In the genomic region with DNA sequence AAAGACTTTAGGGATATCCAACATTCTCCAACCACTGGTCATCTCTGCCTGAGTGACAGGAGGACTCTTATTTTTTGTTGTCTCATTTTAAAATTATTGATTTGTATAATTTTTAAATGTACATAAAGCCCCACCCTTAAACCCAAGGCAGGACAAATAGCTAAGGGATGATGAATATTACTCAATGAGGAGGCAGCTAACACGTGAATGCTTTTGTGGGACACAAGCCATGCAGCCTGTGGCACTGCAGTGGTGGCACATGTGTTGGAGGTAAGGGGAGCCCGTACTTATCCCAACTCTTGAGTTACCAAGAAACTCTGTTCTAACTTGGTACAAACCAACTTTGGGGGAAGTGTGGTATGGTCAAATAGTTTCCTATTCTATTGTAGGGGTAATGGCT, we compare ENCODE assay signal across 21 cellular contexts. TPM values are rescaled to one million over a fixed set of nuclear protein-coding genes. Genes with fewer than 3 reads are reported as not detected.
DNase-seq lines count a peak whose midpoint lies in the region; ATAC-seq, FAIRE-seq and TF ChIP-seq lines count a peak whose summit lies in the region.
"Had no signal": no experiment of that assay in that cellular context is flagged by ENCODE, and none has a peak within 500 bp of the region (broad histone marks: within the 10 kb centered on the region; RNA-seq: fewer than 3 reads in every experiment).

No MANE protein-coding gene starts in this region.

- no peak overlapping the region for H3K4me2 ChIP-seq in IMR-90 (ENCODE audit: low read depth, low read length)
- H3K4me2 ChIP-seq: BLaER1 treated with 17β-estradiol and CSF1 and Interleukin-3, amounts not matched to agents 10 nM and 100 nM; GM23338 had no signal

- no peaks in the 10 kb centered on the region for H4K20me1 ChIP-seq in IMR-90 (ENCODE audit: insufficient read depth, low read length)
- H4K20me1 ChIP-seq: BLaER1 treated with 17β-estradiol and CSF1 and Interleukin-3, amounts not matched to agents 10 nM and 100 nM had no signal

- POLR2A ChIA-PET in IMR-90 (lab: Charles Lee; ENCODE audit: unreplicated experiment), result no interaction called here

- H3K36me3 ChIP-seq in IMR-90 (ENCODE audit: control insufficient read depth, insufficient read depth, low read length) (no peaks in the 10 kb centered on the region), gastrocnemius medialis (no peaks in the 10 kb centered on the region)
- H3K36me3 ChIP-seq: BLaER1 treated with 17β-estradiol and CSF1 and Interleukin-3, amounts not matched to agents 10 nM and 100 nM had no signal

- no peaks in the 10 kb centered on the region for H3K9me3 Mint-ChIP-seq in activated naive CD4-positive, alpha-beta T cell treated with anti-CD3 and anti-CD28 coated beads for 36 hours
- H3K9me3 Mint-ChIP-seq: CD8-positive, alpha-beta T cell; GM23338; HFFc6 had no signal

- H3K56ac ChIP-seq in IMR-90 (ENCODE audit: extremely low read depth, insufficient read depth, low read length), result no peak overlapping the region

- CTCF ChIA-PET in IMR-90 (lab: Yijun Ruan, JAX), result interaction anchor here (0.6 kb wide), 1 partner anchor 483 kb away, joined by 5 read pairs; no protein-coding TSS in a partner anchor
- CTCF ChIA-PET in activated naive CD4-positive, alpha-beta T cell treated with anti-CD3 and anti-CD28 coated beads for 36 hours (lab: Charles Lee), result no interaction called here

- no peaks in the 10 kb centered on the region for H3K9me3 ChIP-seq in IMR-90 (ENCODE audit: control insufficient read depth, insufficient read depth, low read length)
- no peaks in the 10 kb centered on the region for H3K9me3 ChIP-seq in gastrocnemius medialis

- in situ Hi-C loops in IMR-90 (cut with MboI; ENCODE audit: low sequenced_read_pairs), result no loop called here
- in situ Hi-C loops in gastrocnemius medialis (cut with MboI; ENCODE audit: low sequenced_read_pairs in 4 of 4), result no loop called here

- WGBS in IMR-90 (ENCODE audit: extremely low coverage in 2 of 2, insufficient read length in 1 of 2), 2 experiments, result no CpG with 5 or more reads among the region's 2 CpGs

- H2AK9ac ChIP-seq in IMR-90 (replicated peaks; ENCODE audit: low read depth, low read length, poor library complexity), result no peak overlapping the region

- no peak for TF ChIP-seq POLR2A in IMR-90 (IDR thresholded peaks at IDR 0.05; ENCODE audit: low read depth, low read length)
- no peak for TF ChIP-seq POLR2A in gastrocnemius medialis (IDR thresholded peaks at IDR 0.05)

- peak; percentile 39 for FAIRE-seq in GM19239 (lab: Jason Lieb, UNC)
- FAIRE-seq: G401.6, GM12891, H54, HepG2, HTR-8/SVneo had no signal

- no peak overlapping the region for H3K23ac ChIP-seq in IMR-90 (ENCODE audit: low read depth, low read length)

- H3K18ac ChIP-seq in IMR-90 (ENCODE audit: low read depth, low read length), result no peak overlapping the region

- H3K4me1 Mint-ChIP-seq in activated naive CD4-positive, alpha-beta T cell treated with anti-CD3 and anti-CD28 coated beads for 36 hours (ENCODE audit: low read depth), result peaks cover 1% of the 10 kb centered on the region

- no peak overlapping the region for H3K14ac ChIP-seq in IMR-90 (replicated peaks; ENCODE audit: low read depth, low read length)

- H3K79me1 ChIP-seq in IMR-90 (ENCODE audit: low read depth in 1 of 2, low read length in 2 of 2), result no peaks in the 10 kb centered on the region

- H3K9ac ChIP-seq in IMR-90 (ENCODE audit: low read depth, low read length), result no peak overlapping the region
- H3K9ac ChIP-seq: BLaER1 treated with 17β-estradiol and CSF1 and Interleukin-3, amounts not matched to agents 10 nM and 100 nM had no signal

- no peak overlapping the region for H2BK20ac ChIP-seq in IMR-90 (ENCODE audit: low read depth, low read length)

- H3K4me1 ChIP-seq in IMR-90 (ENCODE audit: control insufficient read depth, insufficient read depth, low read length), result peaks cover 7% of the 10 kb centered on the region
- H3K4me1 ChIP-seq in gastrocnemius medialis, result peaks cover 0 to 5% of the 10 kb centered on the region in 2 donors

- H3K27ac ChIP-seq in IMR-90 (ENCODE audit: insufficient read depth, low read length) (no peak overlapping the region), epithelial cell of prostate (peak overlapping the region; percentile 50), gastrocnemius medialis (no peak overlapping the region)
- H3K27ac ChIP-seq: BLaER1 treated with 17β-estradiol and CSF1 and Interleukin-3, amounts not matched to agents 10 nM and 100 nM had no signal

- H2AFZ ChIP-seq in IMR-90 (replicated peaks; ENCODE audit: low read length, poor library complexity), result peak overlapping the region; percentile 34
- H2AFZ ChIP-seq: GM23338 had no signal

- BruUV-seq in IMR-90 (replicated peaks; lab: Mats Ljungman, UMichigan), result no TSS peak

- TF ChIP-seq CTCF in IMR-90 (conservative IDR thresholded peaks at IDR 0.05; ENCODE audit: low read depth, low read length), result no peak
- no peak for TF ChIP-seq CTCF in gastrocnemius medialis (IDR thresholded peaks at IDR 0.05 in 4 of 5, conservative IDR thresholded peaks at IDR 0.05 in 1 of 5)

- no peak overlapping the region for H4K91ac ChIP-seq in IMR-90 (ENCODE audit: insufficient read depth, low read depth, low read length)

- no peak overlapping the region for H3K4me3 Mint-ChIP-seq in activated naive CD4-positive, alpha-beta T cell treated with anti-CD3 and anti-CD28 coated beads for 36 hours
- H3K4me3 Mint-ChIP-seq: B cell; CD8-positive, alpha-beta T cell; GM23338; HFFc6 had no signal

- no peak overlapping the region for H3K27ac Mint-ChIP-seq in activated naive CD4-positive, alpha-beta T cell treated with anti-CD3 and anti-CD28 coated beads for 36 hours
- H3K27ac Mint-ChIP-seq: B cell; CD8-positive, alpha-beta T cell; GM23338; HFFc6 had no signal

- H3K27me3 Mint-ChIP-seq in activated naive CD4-positive, alpha-beta T cell treated with anti-CD3 and anti-CD28 coated beads for 36 hours (ENCODE audit: low read depth), result no peaks in the 10 kb centered on the region
- H3K27me3 Mint-ChIP-seq: B cell had no signal

- no peak overlapping the region for H2AK5ac ChIP-seq in IMR-90 (ENCODE audit: low read depth, low read length)

- no peak for ATAC-seq in IMR-90 (ENCODE audit: low read depth)
- ATAC-seq in gastrocnemius medialis, result peak; percentile 88 to 90
- ATAC-seq: CD8-positive, alpha-beta T cell; GM23338; HCT116; HepG2 had no signal

- dilution Hi-C loops in IMR-90 (cut with HindIII; ENCODE audit: low sequenced_read_pairs, unreplicated experiment), result no loop called here

- H3K27me3 ChIP-seq in IMR-90 (ENCODE audit: control insufficient read depth, insufficient read depth, low read length) (peaks cover 2% of the 10 kb centered on the region; the same call in 1 of the 2 replicates), gastrocnemius medialis (no peaks in the 10 kb centered on the region)
- H3K27me3 ChIP-seq: BLaER1 treated with 17β-estradiol and CSF1 and Interleukin-3, amounts not matched to agents 10 nM and 100 nM had no signal

- intact Hi-C loops in IMR-90 (cut with micrococcal nuclease) (no loop called here), gastrocnemius medialis (cut with DNase I; ENCODE audit: low total_unique reads) (no loop called here)
- intact Hi-C loops in activated naive CD4-positive, alpha-beta T cell treated with anti-CD3 and anti-CD28 coated beads for 36 hours (cut with micrococcal nuclease), result no loop called here

- no peak overlapping the region for H2BK120ac ChIP-seq in IMR-90 (ENCODE audit: low read depth, low read length)

- H3K4ac ChIP-seq in IMR-90 (ENCODE audit: low read depth, low read length), result no peak overlapping the region

- no peaks in the 10 kb centered on the region for H3K36me3 Mint-ChIP-seq in activated naive CD4-positive, alpha-beta T cell treated with anti-CD3 and anti-CD28 coated beads for 36 hours (ENCODE audit: low read depth)
- H3K36me3 Mint-ChIP-seq: CD8-positive, alpha-beta T cell had no signal

- no peak overlapping the region for H2BK5ac ChIP-seq in IMR-90 (ENCODE audit: low read depth, low read length, poor library complexity, severe bottlenecking)

- TF ChIP-seq RAD21 in IMR-90 (IDR thresholded peaks at IDR 0.05; ENCODE audit: low read length), result no peak

- no peak overlapping the region for H3K4me3 ChIP-seq in IMR-90 (ENCODE audit: insufficient read depth, low read depth, low read length)
- no peak overlapping the region for H3K4me3 ChIP-seq in gastrocnemius medialis
- H3K4me3 ChIP-seq: BLaER1 treated with 17β-estradiol and CSF1 and Interleukin-3, amounts not matched to agents 10 nM and 100 nM; GM23338 had no signal

- H4K5ac ChIP-seq in IMR-90 (ENCODE audit: low read depth, low read length), result no peak overlapping the region

- no peak overlapping the region; the same call in 2 of the 3 replicates for H2BK15ac ChIP-seq in IMR-90 (ENCODE audit: low read depth, low read length)

- peaks cover 3% of the 10 kb centered on the region; the same call in 1 of the 2 replicates for H3K9me1 ChIP-seq in IMR-90 (ENCODE audit: insufficient read depth, low read length)

- no peak overlapping the region for H4K8ac ChIP-seq in IMR-90 (ENCODE audit: low read depth in 2 of 2, low read length in 2 of 2)

- DNase-seq in GM19239 (ENCODE audit: insufficient read length, low spot score) (no peak), IMR-90 (no peak), epithelial cell of prostate (ENCODE audit: low read depth, low spot score) (no peak), gastrocnemius medialis (peak in 1 of 2 donors; percentile 51), HUDEP-2 (lab: John Stamatoyannopoulos, UW; ENCODE audit: unreplicated experiment in 76 of 76) (no peak), NOMO-1 treated with DMSO at 0.1 percent for 48 hours (lab: John Stamatoyannopoulos, UW; ENCODE audit: unreplicated experiment) (no peak)
- DNase-seq in activated naive CD4-positive, alpha-beta T cell treated with anti-CD3 and anti-CD28 coated beads for 36 hours, result no peak
- DNase-seq: CD8-positive, alpha-beta T cell; DMS 273 treated with DMSO at 0.1 percent for 48 hours; DMS53; DND-41; HFFc6 had no signal

TF ChIP-seq in IMR-90, 13 proteins besides CTCF, POLR2A, EP300 and RAD21 (continues in another document):
- TF ChIP-seq MXI1 (IDR thresholded peaks at IDR 0.05; ENCODE audit: borderline replicate concordance, low read depth, low read length) (no peak), RCOR1 (IDR thresholded peaks at IDR 0.05; ENCODE audit: insufficient replicate concordance, low read length) (no peak), CHD1 (IDR thresholded peaks at IDR 0.05; ENCODE audit: low read depth, low read length) (no peak), RFX5 (IDR thresholded peaks at IDR 0.05; ENCODE audit: low read depth, low read length) (no peak), FOS (IDR thresholded peaks at IDR 0.05; ENCODE audit: low read depth, low read length) (no peak), NFE2L2 (IDR thresholded peaks at IDR 0.05; ENCODE audit: low read depth, low read length) (no peak), BHLHE40 (IDR thresholded peaks at IDR 0.05; ENCODE audit: low read depth, low read length) (no peak), CEBPB (IDR thresholded peaks at IDR 0.05; ENCODE audit: low read depth, low read length) (no peak)

RNA-seq across cellular contexts. Expression of a gene that starts 19.5 kb away (rescaled TPM):
- total RNA-seq in IMR-90 (2012; rRNA removed) (14.5 and 20.8 TPM in 2 replicates), gastrocnemius medialis (100 to 1,000 TPM; 112 to 173 (median 117) TPM)
- polyA plus RNA-seq in IMR-90 (2012; rRNA removed), result 31.3 and 34.1 TPM in 2 replicates
- 33.1 and 49.2 TPM in 2 replicates for polyA plus RNA-seq in IMR-90 (2012; cell fraction: cytosol; rRNA removed)
- polyA plus RNA-seq in IMR-90 (2012; cell fraction: nucleus; rRNA removed; ENCODE audit: low replicate concordance), result 24.9 and 38.0 TPM in 2 replicates
- 10 to 100 TPM; 82.9 to 83.3 TPM for total RNA-seq in activated naive CD4-positive, alpha-beta T cell treated with anti-CD3 and anti-CD28 coated beads for 36 hours
